In the genomic region with DNA sequence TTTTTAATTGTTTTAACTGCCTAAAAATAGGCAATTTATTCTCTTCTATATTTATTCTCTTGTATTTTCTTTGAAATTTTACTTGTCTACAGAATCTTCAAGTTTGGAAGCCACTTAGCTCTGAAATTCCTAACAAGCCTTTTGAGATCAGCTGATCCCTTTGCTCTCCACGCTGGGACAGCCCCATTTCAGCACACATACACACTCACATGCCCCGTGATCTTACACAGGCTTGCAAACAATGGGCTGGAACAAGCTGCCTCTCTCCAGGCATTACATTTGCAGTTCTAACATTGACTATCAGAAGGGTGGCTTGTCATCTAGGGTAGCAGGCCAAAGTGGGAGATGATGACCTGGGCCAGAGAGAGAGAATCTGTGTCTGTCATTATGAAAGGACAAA, we compare ENCODE assay signal across 21 cellular contexts.
"Had no signal": no experiment of that assay in that cellular context is flagged by ENCODE, and none has a peak within 500 bp of the region (broad histone marks: within the 10 kb centered on the region; RNA-seq: fewer than 3 reads in every experiment).

No MANE protein-coding gene starts in this region.

- H3K27me3 ChIP-seq: brain microvascular endothelial cell had no signal

- DNase-seq: activated B cell treated with CpG ODN at 0.5 μM for 24 hours; activated CD4-positive, alpha-beta memory T cell treated with anti-CD3 and anti-CD28 coated beads for 36 hours; activated CD4-positive, alpha-beta T cell treated with anti-CD3 and anti-CD28 coated beads, Interleukin-2, amount 10 ng/mL, durations not matched to agents 7 days and 5 days; activated CD8-positive, alpha-beta memory T cell treated with anti-CD3 and anti-CD28 coated beads for 24 hours; activated effector memory CD4-positive, alpha-beta T cell treated with anti-CD3 and anti-CD28 coated beads, Interleukin-2, amount 50 U/mL, for 16 hours; activated naive CD4-positive, alpha-beta T cell treated with anti-CD3 and anti-CD28 coated beads for 36 hours; activated T-cell treated with anti-CD3 and anti-CD28 coated beads, Interleukin-2, amount 50 U/mL, for 4 hours; amygdala; brain microvascular endothelial cell; NCI-H1092; NCI-H1417; NCI-H1930; NCI-H2107; NCI-H345; NCI-H510A; NCI-H69; PC-3; SHP77; T-helper 17 cell; T-helper 9 cell had no signal

- H3K36me3 ChIP-seq: brain microvascular endothelial cell had no signal

- H3K27ac ChIP-seq: brain microvascular endothelial cell, KMS-11 had no signal

- H3K4me2 ChIP-seq: KMS-11 had no signal

- H3K9ac ChIP-seq: KMS-11 had no signal

- ATAC-seq: activated T-cell treated with anti-CD3 and anti-CD28 coated beads, Interleukin-2, amount 50 U/mL, for 4 hours; PC-3; T-helper 17 cell had no signal
